In genomic region chr7:141562543-141562942, GRCh38 we compare ENCODE assay signal across 17 cellular contexts. TPM values are rescaled to one million over a fixed set of nuclear protein-coding genes. Genes with fewer than 3 reads are reported as not detected.
DNase-seq lines count a peak whose midpoint lies in the region; ATAC-seq, FAIRE-seq and TF ChIP-seq lines count a peak whose summit lies in the region.
"Had no signal": no experiment of that assay in that cellular context is flagged by ENCODE, and none has a peak within 500 bp of the region (broad histone marks: within the 10 kb centered on the region; RNA-seq: fewer than 3 reads in every experiment).

No MANE protein-coding gene starts in this region.

- TF ChIP-seq CTCF in breast epithelium (IDR thresholded peaks at IDR 0.05): no peak
- no peak for TF ChIP-seq CTCF in MCF 10A (IDR thresholded peaks at IDR 0.05; ENCODE audit: unreplicated experiment)
- TF ChIP-seq CTCF in GM12878 (IDR thresholded peaks at IDR 0.05 in 2 of 3, conservative IDR thresholded peaks at IDR 0.05 in 1 of 3; ENCODE audit: control insufficient read depth in 2 of 3, extremely low read depth in 1 of 3, insufficient read depth in 1 of 3, low read depth in 3 of 3, low read length in 3 of 3): no peak
- no peak for TF ChIP-seq CTCF in testis (IDR thresholded peaks at IDR 0.05)

- no peak for DNase-seq in breast epithelium (ENCODE audit: low spot score in 2 of 2)
- no peak for DNase-seq in MCF 10A (ENCODE audit: unreplicated experiment)
- no peak for DNase-seq in GM12878 (ENCODE audit: low read depth, low spot score)
- peak; percentile 39 for DNase-seq in left cardiac atrium
- peak; percentile 18 for DNase-seq in testis
- DNase-seq in Ammon's horn (ENCODE audit: low spot score): no peak
- no peak for DNase-seq in LoVo (ENCODE audit: low spot score)
- DNase-seq: DMS53, H9, IMR-90, NCI-H1436 treated with DMSO at 0.1 percent for 48 hours, NCI-H226, NCI-H526 treated with DMSO at 0.1 percent for 48 hours had no signal

- SMC1A ChIA-PET in GM12878 (lab: Charles Lee; ENCODE audit: uncharacterized antibody, unreplicated experiment): interaction anchor here (1.1 kb wide), 2 partner anchors 9 to 20 kb away, joined by 3 to 4 read pairs; no protein-coding TSS in a partner anchor

- no peak for ATAC-seq in GM12878
- ATAC-seq in left cardiac atrium: peak; percentile 80 to 81
- ATAC-seq in HG02970 (IDR thresholded peaks at IDR 0.05; ENCODE audit: low FRiP score, unreplicated experiment): no peak
- ATAC-seq: A549 had no signal

- in situ Hi-C loops in GM12878 (cut with MboI): loop anchor here (10.0 kb wide), 1 partner anchor 1242 kb away; no protein-coding TSS in a partner anchor

- H3K4me3 ChIP-seq in breast epithelium: no peak overlapping the region
- no peak overlapping the region for H3K4me3 ChIP-seq in GM12878
- H3K4me3 ChIP-seq in testis: no peak overlapping the region
- H3K4me3 ChIP-seq: A549 had no signal

- H3K9me3 Mint-ChIP-seq in MCF 10A (ENCODE audit: unreplicated experiment): peaks cover 7% of the 10 kb centered on the region

- 91% methylated on average over 5 of the region's 5 CpGs for WGBS in GM12878 (ENCODE audit: insufficient coverage, insufficient replicate concordance, low lambda C conversion rate, missing lambda C conversion rate)
- 66 to 74% methylated on average over 5 of the region's 5 CpGs for WGBS in testis, 2 donors

- H3K36me3 ChIP-seq in breast epithelium (no peaks in the 10 kb centered on the region), GM12878 (ENCODE audit: control insufficient read depth in 2 of 2, insufficient read depth in 2 of 2, low read length in 1 of 2) (peaks cover 1 to 15% of the 10 kb centered on the region in 2 experiments; a peak in 3 of 4 replicates), testis (ENCODE audit: low read depth, missing control alignments) (no peaks in the 10 kb centered on the region)

- POLR2A ChIA-PET in MCF 10A (lab: Yijun Ruan, JAX): no interaction called here
- POLR2A ChIA-PET in GM12878 (lab: Charles Lee): no interaction called here

- H3K27me3 ChIP-seq in breast epithelium (no peaks in the 10 kb centered on the region), GM12878 (replicated peaks in 1 of 2; ENCODE audit: control insufficient read depth in 2 of 2, insufficient read depth in 2 of 2, low read length in 1 of 2) (no peaks in the 10 kb centered on the region), testis (no peaks in the 10 kb centered on the region)

- no peak for TF ChIP-seq EP300 in GM12878 (IDR thresholded peaks at IDR 0.05; ENCODE audit: borderline replicate concordance in 1 of 2, control insufficient read depth in 1 of 2, low read depth in 2 of 2, low read length in 2 of 2)

- H3K9me3 ChIP-seq in breast epithelium (peaks cover 0 to 6% of the 10 kb centered on the region in 2 donors), GM12878 (replicated peaks; ENCODE audit: control insufficient read depth, insufficient read depth, low read length) (peaks cover 40% of the 10 kb centered on the region), testis (no peaks in the 10 kb centered on the region)

- peaks cover 44% of the 10 kb centered on the region for H3K36me3 Mint-ChIP-seq in MCF 10A (ENCODE audit: insufficient read depth, unreplicated experiment)

- intact Hi-C loops in breast epithelium (cut with DNase I; ENCODE audit: low total_unique reads): no loop called here
- intact Hi-C loops in MCF 10A (cut with micrococcal nuclease): no loop called here
- intact Hi-C loops in GM12878 (cut with micrococcal nuclease; ENCODE audit: unreplicated experiment): no loop called here
- intact Hi-C loops in left cardiac atrium (cut with DNase I): no loop called here
- intact Hi-C loops in testis (cut with DNase I; ENCODE audit: low total_unique reads): no loop called here

- no peaks in the 10 kb centered on the region for H3K27me3 Mint-ChIP-seq in MCF 10A (ENCODE audit: insufficient read depth, unreplicated experiment)

- no peak overlapping the region for H3K9ac ChIP-seq in GM12878 (ENCODE audit: control insufficient read depth, insufficient read depth, low read length)

- CTCF ChIA-PET in MCF 10A (lab: Yijun Ruan, JAX) (interaction anchor here (0.5 to 0.8 kb wide), 2 partner anchors 10 to 21 kb away, joined by 3 read pairs; no protein-coding TSS in a partner anchor), GM12878 (lab: Yijun Ruan, JAX) (no interaction called here)

- H3K4me2 ChIP-seq in GM12878 (ENCODE audit: control insufficient read depth, insufficient read depth): no peak overlapping the region
- H3K4me2 ChIP-seq: A549 had no signal

- H3K4me3 Mint-ChIP-seq in MCF 10A (ENCODE audit: unreplicated experiment): no peak overlapping the region
- H3K4me3 Mint-ChIP-seq: CD14-positive monocyte, H9 had no signal

- H3K4me1 Mint-ChIP-seq in MCF 10A (ENCODE audit: insufficient read depth, unreplicated experiment): peaks cover 4% of the 10 kb centered on the region

- no peaks in the 10 kb centered on the region for H4K20me1 ChIP-seq in GM12878 (ENCODE audit: control insufficient read depth, insufficient read depth)

- FAIRE-seq in GM12878 (lab: Jason Lieb, UNC): no peak
- FAIRE-seq: A549 had no signal

- BruUV-seq in MCF 10A (replicated peaks; lab: Mats Ljungman, UMichigan): no TSS peak
- no TSS peak for BruUV-seq in GM12878 (replicated peaks; lab: Mats Ljungman, UMichigan)

- no peak for TF ChIP-seq POLR2A in breast epithelium (IDR thresholded peaks at IDR 0.05)
- TF ChIP-seq POLR2A in GM12878 (IDR thresholded peaks at IDR 0.05; ENCODE audit: low read depth, low read length): no peak
- no peak for TF ChIP-seq POLR2A in testis (IDR thresholded peaks at IDR 0.05)

- RAD21 ChIA-PET in GM12878 (lab: Charles Lee; ENCODE audit: unreplicated experiment): no interaction called here

- H2AFZ ChIP-seq in GM12878 (ENCODE audit: control insufficient read depth, low read depth, low read length): no peak overlapping the region

- H3K27ac Mint-ChIP-seq in MCF 10A (ENCODE audit: low read depth, unreplicated experiment): no peak overlapping the region

- H3K27ac ChIP-seq in breast epithelium: peak overlapping the region; percentile 11 to 48
- H3K27ac ChIP-seq in GM12878 (ENCODE audit: control insufficient read depth, insufficient read depth): peak overlapping the region; percentile 37; the same call in 1 of the 2 replicates
- H3K27ac ChIP-seq in testis: no peak overlapping the region
- H3K27ac ChIP-seq: A549, RWPE1 had no signal

- TF ChIP-seq RAD21 in GM12878 (IDR thresholded peaks at IDR 0.05; ENCODE audit: insufficient read depth, low read depth, low read length): no peak

- H3K79me2 ChIP-seq in GM12878 (ENCODE audit: control insufficient read depth, insufficient read depth, low read length): peaks cover 4% of the 10 kb centered on the region

- H3K4me1 ChIP-seq in breast epithelium (no peaks in the 10 kb centered on the region), GM12878 (ENCODE audit: control insufficient read depth, insufficient read depth, low read length) (peaks cover 22% of the 10 kb centered on the region), testis (peaks cover 4% of the 10 kb centered on the region)
- H3K4me1 ChIP-seq: A549 had no signal

TF ChIP-seq in GM12878, 131 proteins besides CTCF, POLR2A, EP300 and RAD21 (continues in another document):
- no peak for TF ChIP-seq SKIL (IDR thresholded peaks at IDR 0.05; ENCODE audit: low read depth, poor library complexity, severe bottlenecking)
- no peak for TF ChIP-seq SRF (IDR thresholded peaks at IDR 0.05; ENCODE audit: low read depth in 2 of 2, low read length in 2 of 2)
- no peak for TF ChIP-seq GATAD2B (conservative IDR thresholded peaks at IDR 0.05; ENCODE audit: low read depth)
- TF ChIP-seq SMARCA5 (IDR thresholded peaks at IDR 0.05): no peak

RNA-seq across cellular contexts. Expression of gene AGK, which starts 11.3 kb away (rescaled TPM):
- total RNA-seq in breast epithelium: 10 to 100 TPM; 14.7 to 33.1 (median 28.5) TPM
- total RNA-seq in MCF 10A (2022): 35.4 and 41.4 TPM in 2 replicates
- total RNA-seq in GM12878 (2013; cell fraction: nucleolus; rRNA removed): 116 and 125 TPM in 2 replicates
- total RNA-seq in GM12878 (2014; rRNA removed): 48.4 and 55.0 TPM in 2 replicates
- total RNA-seq in GM12878 (2014; rRNA removed; fragmentation: Illumina TruSeq; extraction: Trizol): 47.1 and 50.9 TPM in 2 replicates
- 40.4 and 42.1 TPM in 2 replicates for total RNA-seq in GM12878 (2021)
- 23.0 TPM for polyA plus RNA-seq in GM12878 (2011; ENCODE audit: low read depth)
- polyA plus RNA-seq in GM12878 (2011; rRNA removed): 85.6 and 115 TPM in 2 replicates
- 61.6 and 70.8 TPM in 2 replicates for polyA plus RNA-seq in GM12878 (2011; cell fraction: cytosol; rRNA removed)
- polyA plus RNA-seq in GM12878 (2011; cell fraction: nucleus; rRNA removed): 76.2 and 97.7 TPM in 2 replicates
- polyA plus RNA-seq in GM12878 (2012): 22.4 and 29.4 TPM in 2 replicates
- polyA plus RNA-seq in GM12878 (2014; fragmentation: Illumina TruSeq; extraction: Trizol): 64.8 and 71.6 TPM in 2 replicates
- polyA plus RNA-seq in GM12878 (2014; fragmentation: Nextera tagmentation; extraction: Ambion mirVana): 10 to 100 TPM; 32.5 to 34.1 TPM
- polyA plus RNA-seq in GM12878 (2014; rRNA removed): 45.9 and 51.5 TPM in 2 replicates
- 10 to 100 TPM; 43.8 to 49.6 TPM for polyA plus RNA-seq in GM12878 (2016; fragmentation: Nextera tagmentation; extraction: Ambion mirVana)
- polyA minus RNA-seq in GM12878 (2011; rRNA and poly(A)+ RNA removed): 68.4 and 72.8 TPM in 2 replicates
- polyA minus RNA-seq in GM12878 (2011; cell fraction: cytosol; rRNA and poly(A)+ RNA removed): 13.0 and 17.3 TPM in 2 replicates
- 90.6 and 95.3 TPM in 2 replicates for polyA minus RNA-seq in GM12878 (2011; cell fraction: nucleus; rRNA and poly(A)+ RNA removed)
- 10 to 100 TPM; 28.9 to 37.8 TPM for total RNA-seq in left cardiac atrium
- total RNA-seq in testis: 10 to 100 TPM; 25.1 to 32.4 TPM
- polyA plus RNA-seq in testis (ENCODE audit: insufficient read depth, low read depth, low replicate concordance): 14.9 TPM

Comparison
In these comparisons a context has a peak if more than half of its experiments do, and no peak if none do; other contexts are left out.
1. DNase-seq: peak in left cardiac atrium (single experiment) and testis (single experiment); none in breast epithelium (0 of 2), MCF 10A (single experiment), GM12878 (single experiment), Ammon's horn (single experiment) and LoVo (single experiment).
2. H3K27ac ChIP-seq: peak in breast epithelium (2 of 2) and GM12878 (single experiment); none in testis (0 of 2).
3. ATAC-seq: peak in left cardiac atrium (2 of 2); none in GM12878 (single experiment) and HG02970 (single experiment).